26 cellular contexts compared by ENCODE assay signal in the genomic region with DNA sequence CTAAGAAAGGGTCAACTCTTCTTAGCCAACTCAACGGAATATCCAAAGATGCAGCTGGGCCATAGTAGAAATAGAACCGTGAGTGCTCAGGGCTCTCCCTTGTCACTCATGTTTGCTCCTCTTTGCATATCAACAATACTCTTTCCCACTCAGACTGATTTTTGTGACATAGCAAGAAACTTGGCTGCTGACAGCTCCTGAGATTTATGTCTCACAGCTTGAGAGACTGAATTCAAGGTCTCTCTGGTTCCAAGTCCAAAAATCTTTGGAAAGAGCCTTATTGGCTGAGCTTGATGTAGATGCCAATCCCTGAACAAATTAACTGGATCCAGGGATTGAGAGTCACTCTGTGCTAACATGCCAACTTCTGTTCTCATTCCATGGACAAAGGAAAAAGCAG.
"Had no signal": no experiment of that assay in that cellular context is flagged by ENCODE, and none has a peak within 500 bp of the region (broad histone marks: within the 10 kb centered on the region; RNA-seq: fewer than 3 reads in every experiment).

No MANE protein-coding gene starts in this region.

- H3K4me1 ChIP-seq: suprapubic skin, testis, thyroid gland, tibial artery, tibial nerve, upper lobe of left lung, upper lobe of right lung, uterus, vagina had no signal

- FAIRE-seq: urothelium cell line had no signal

- H3K9me3 ChIP-seq: stomach, suprapubic skin, testis, thoracic aorta, thyroid gland, tibial artery, tibial nerve, transverse colon, upper lobe of left lung, upper lobe of right lung, uterus, vagina had no signal

- H3K36me3 ChIP-seq: stomach, suprapubic skin, thoracic aorta, thyroid gland, tibial artery, tibial nerve, transverse colon, upper lobe of left lung, upper lobe of right lung, uterus, vagina had no signal

- H3K27me3 ChIP-seq: stomach, suprapubic skin, testis, thyroid gland, tibial artery, tibial nerve, transverse colon, upper lobe of left lung, upper lobe of right lung, uterus, vagina had no signal

- DNase-seq: stimulated activated CD4-positive, alpha-beta T cell treated with anti-CD3 and anti-CD28 coated beads, Interleukin-2, amount 100 ng/mL, for 48 hours; stimulated activated CD4-positive, alpha-beta T cell treated with anti-CD3 and anti-CD28 coated beads, Interleukin-4, amount 100 ng/mL, for 1 hour; stimulated activated CD4-positive, alpha-beta T cell treated with anti-CD3 and anti-CD28 coated beads, Interleukin-4, amount 100 ng/mL, for 24 hours; stimulated activated CD4-positive, alpha-beta T cell treated with anti-CD3 and anti-CD28 coated beads, Interleukin-4, amount 100 ng/mL, for 4 hours; stimulated activated CD8-positive, alpha-beta memory T cell treated with anti-CD3 and anti-CD28 coated beads, Interleukin-4, amount 100 ng/mL, for 48 hours; stimulated activated naive B cell treated with anti-CD40 and anti-IgM and Interleukin-4, amounts not matched to agents 10 μg/mL and 1 μg/mL and 100 μg/mL, for 72 hours; stimulated activated naive CD4-positive, alpha-beta T cell; stimulated activated naive CD8-positive, alpha-beta T cell treated with anti-CD3 and anti-CD28 coated beads, Interleukin-15, amount 100 ng/mL, for 72 hours; stimulated activated naive CD8-positive, alpha-beta T cell treated with anti-CD3 and anti-CD28 coated beads, Interleukin-15, Interleukin-2, amounts not matched to agents 100 U/mL and 50 U/mL, for 24 hours; stomach; substantia nigra; testis; thyroid gland; tibial artery; transverse colon; trophoblast cell; upper lobe of left lung; upper lobe of right lung; uterus had no signal

- ATAC-seq: stimulated activated effector memory CD8-positive, alpha-beta T cell treated with anti-CD3 and anti-CD28 coated beads, Interleukin-12 subunit alpha, Interleukin-12 subunit beta, amount 100 ng/mL, for 72 hours; stimulated activated memory B cell treated with anti-CD40 and anti-IgM and Interleukin-4, amounts not matched to agents 10 μg/mL and 1 μg/mL and 100 μg/mL, for 72 hours; stimulated activated naive B cell treated with anti-CD40 and anti-IgM and Interleukin-4, amounts not matched to agents 10 μg/mL and 1 μg/mL and 100 μg/mL, for 72 hours; stimulated activated naive CD8-positive, alpha-beta T cell treated with anti-CD3 and anti-CD28 coated beads, Interleukin-15, amount 100 ng/mL, for 72 hours; stimulated activated naive CD8-positive, alpha-beta T cell treated with anti-CD3 and anti-CD28 coated beads, Interleukin-15, Interleukin-2, amounts not matched to agents 100 U/mL and 50 U/mL, for 24 hours; upper lobe of right lung had no signal

- H3K4me3 ChIP-seq: stomach, suprapubic skin, testis, thoracic aorta, thyroid gland, tibial artery, tibial nerve, transverse colon, upper lobe of left lung, upper lobe of right lung, uterus, vagina had no signal

- H3K27ac ChIP-seq: stomach, suprapubic skin, testis, thoracic aorta, thyroid gland, tibial artery, tibial nerve, transverse colon, upper lobe of left lung, upper lobe of right lung, uterus, vagina had no signal
